14 cellular contexts compared by ENCODE assay signal in genomic region chr4:184237612-184238011, GRCh38. TPM values are rescaled to one million over a fixed set of nuclear protein-coding genes. Genes with fewer than 3 reads are reported as not detected.
DNase-seq lines count a peak whose midpoint lies in the region; ATAC-seq, FAIRE-seq and TF ChIP-seq lines count a peak whose summit lies in the region.
"Had no signal": no experiment of that assay in that cellular context is flagged by ENCODE, and none has a peak within 500 bp of the region (broad histone marks: within the 10 kb centered on the region; RNA-seq: fewer than 3 reads in every experiment).

No MANE protein-coding gene starts in this region.

- 52 to 57% methylated on average over 2 of the region's 2 CpGs for WGBS in pancreas, 2 donors

- BruUV-seq in Calu3 (replicated peaks; lab: Mats Ljungman, UMichigan): no TSS peak

- H3K4me1 ChIP-seq in pancreas: no peaks in the 10 kb centered on the region
- H3K4me1 ChIP-seq: left ventricle myocardium inferior, upper lobe of left lung had no signal

- in situ Hi-C loops in SK-MEL-5 (cut with HindIII; ENCODE audit: low pct_unique_long_range_greater_than_20kb, low sequenced_read_pairs): no loop called here

- H3K36me3 ChIP-seq in pancreas: no peaks in the 10 kb centered on the region
- H3K36me3 ChIP-seq: left ventricle myocardium inferior, ovary, upper lobe of left lung had no signal

- intact Hi-C loops in pancreas (cut with DNase I): no loop called here
- intact Hi-C loops in Calu3 (cut with micrococcal nuclease; ENCODE audit: unreplicated experiment): no loop called here

- DNase-seq in SK-MEL-5 (ENCODE audit: low read depth, low spot score) (peak; percentile 9), pancreas (no peak), Calu3 (no peak)
- DNase-seq in natural killer cell treated with Interleukin-12 subunit alpha and Interleukin-12 subunit beta and Interleukin-15 and Interleukin-18, amount 100 ng/mL, for 72 hours (ENCODE audit: low spot score): no peak
- DNase-seq: KG1, left ventricle myocardium inferior, ovary, upper lobe of left lung had no signal

- no peak overlapping the region for H3K27ac ChIP-seq in pancreas
- H3K27ac ChIP-seq: left ventricle myocardium inferior, ovary, upper lobe of left lung had no signal

- no peaks in the 10 kb centered on the region for H3K36me3 Mint-ChIP-seq in activated naive CD8-positive, alpha-beta T cell
- H3K36me3 Mint-ChIP-seq in natural killer cell treated with Interleukin-12 subunit alpha and Interleukin-12 subunit beta and Interleukin-15 and Interleukin-18, amount 100 ng/mL, for 72 hours: peaks cover 4% of the 10 kb centered on the region
- no peaks in the 10 kb centered on the region for H3K36me3 Mint-ChIP-seq in Calu3 (ENCODE audit: insufficient read depth, unreplicated experiment)

- H3K27me3 ChIP-seq in pancreas: no peaks in the 10 kb centered on the region
- H3K27me3 ChIP-seq: ovary, upper lobe of left lung had no signal

- no peaks in the 10 kb centered on the region for H3K9me3 ChIP-seq in pancreas
- H3K9me3 ChIP-seq: left ventricle myocardium inferior, ovary, upper lobe of left lung had no signal

- CTCF ChIA-PET in Calu3 (lab: Charles Lee): no interaction called here

- peak overlapping the region; percentile 92 for H3K27ac Mint-ChIP-seq in activated naive CD8-positive, alpha-beta T cell
- H3K27ac Mint-ChIP-seq in natural killer cell treated with Interleukin-12 subunit alpha and Interleukin-12 subunit beta and Interleukin-15 and Interleukin-18, amount 100 ng/mL, for 72 hours: peak overlapping the region; percentile 91 to 96
- H3K27ac Mint-ChIP-seq in Calu3 (ENCODE audit: unreplicated experiment): no peak overlapping the region

- H3K4me3 Mint-ChIP-seq in activated naive CD8-positive, alpha-beta T cell: peak overlapping the region; percentile 51
- peak overlapping the region; percentile 68 for H3K4me3 Mint-ChIP-seq in natural killer cell treated with Interleukin-12 subunit alpha and Interleukin-12 subunit beta and Interleukin-15 and Interleukin-18, amount 100 ng/mL, for 72 hours
- H3K4me3 Mint-ChIP-seq in Calu3 (ENCODE audit: low read depth, unreplicated experiment): no peak overlapping the region

- no peak for FAIRE-seq in pancreas (lab: Jason Lieb, UNC)
- FAIRE-seq: colon, GM18507 had no signal

- ATAC-seq in GM19351 (IDR thresholded peaks at IDR 0.05; ENCODE audit: unreplicated experiment): peak; percentile 55
- ATAC-seq in natural killer cell treated with Interleukin-12 subunit alpha and Interleukin-12 subunit beta and Interleukin-15 and Interleukin-18, amount 100 ng/mL, for 72 hours: peak; percentile 94
- no peak for ATAC-seq in pancreas
- no peak for ATAC-seq in GM21528 (IDR thresholded peaks at IDR 0.05; ENCODE audit: low FRiP score, unreplicated experiment)
- ATAC-seq in GM19035 (IDR thresholded peaks at IDR 0.05; ENCODE audit: unreplicated experiment): no peak

- H3K4me1 Mint-ChIP-seq in activated naive CD8-positive, alpha-beta T cell (ENCODE audit: low read depth): peaks cover 27% of the 10 kb centered on the region
- H3K4me1 Mint-ChIP-seq in natural killer cell treated with Interleukin-12 subunit alpha and Interleukin-12 subunit beta and Interleukin-15 and Interleukin-18, amount 100 ng/mL, for 72 hours (ENCODE audit: low read depth in 2 of 2): peaks cover 41 to 43% of the 10 kb centered on the region in 2 donors
- H3K4me1 Mint-ChIP-seq in Calu3 (ENCODE audit: low read depth, unreplicated experiment): no peaks in the 10 kb centered on the region

- peaks cover 6% of the 10 kb centered on the region for H3K9me3 Mint-ChIP-seq in activated naive CD8-positive, alpha-beta T cell (ENCODE audit: low read depth)
- no peaks in the 10 kb centered on the region for H3K9me3 Mint-ChIP-seq in natural killer cell treated with Interleukin-12 subunit alpha and Interleukin-12 subunit beta and Interleukin-15 and Interleukin-18, amount 100 ng/mL, for 72 hours
- H3K9me3 Mint-ChIP-seq in Calu3 (ENCODE audit: low read depth, unreplicated experiment): no peaks in the 10 kb centered on the region

- H3K27me3 Mint-ChIP-seq in activated naive CD8-positive, alpha-beta T cell: no peaks in the 10 kb centered on the region
- no peaks in the 10 kb centered on the region for H3K27me3 Mint-ChIP-seq in natural killer cell treated with Interleukin-12 subunit alpha and Interleukin-12 subunit beta and Interleukin-15 and Interleukin-18, amount 100 ng/mL, for 72 hours
- H3K27me3 Mint-ChIP-seq in Calu3 (ENCODE audit: unreplicated experiment): peaks cover 23% of the 10 kb centered on the region

- no peak overlapping the region for H3K4me3 ChIP-seq in pancreas
- H3K4me3 ChIP-seq: left ventricle myocardium inferior, ovary, upper lobe of left lung had no signal

- TF ChIP-seq CTCF in pancreas (IDR thresholded peaks at IDR 0.05) (no peak), Calu3 (IDR thresholded peaks at IDR 0.05; ENCODE audit: unreplicated experiment) (no peak)

RNA-seq across cellular contexts. Expression of gene ENPP6, which starts 19.9 kb away (rescaled TPM):
- total RNA-seq in SK-MEL-5 (2014; rRNA removed; shearing (Covaris generic)): not detected in 2 replicates
- polyA plus RNA-seq in SK-MEL-5 (2015; cell fraction: cytosol; rRNA removed): not detected in 2 replicates
- not detected in 2 replicates for polyA plus RNA-seq in SK-MEL-5 (2015; cell fraction: nucleus; rRNA removed)
- 1 to 10 TPM; 1.4 to 5.8 TPM for total RNA-seq in natural killer cell treated with Interleukin-12 subunit alpha and Interleukin-12 subunit beta and Interleukin-15 and Interleukin-18, amount 100 ng/mL, for 72 hours
- 1 to 10 TPM in 1 of 6 donors, under 1 TPM in 2, not detected in 3; 0.12 to 1.5 (median 0.24) TPM for total RNA-seq in pancreas
- under 1 TPM; 0.05 to 0.34 TPM for polyA plus RNA-seq in pancreas
- total RNA-seq in Calu3 (2022): not detected in 2 replicates
- total RNA-seq: left ventricle myocardium inferior had no signal

Comparison
In these comparisons a context has a peak if more than half of its experiments do, and no peak if none do; other contexts are left out.
1. ATAC-seq: peak in GM19351 (single experiment) and natural killer cell treated with Interleukin-12 subunit alpha and Interleukin-12 subunit beta and Interleukin-15 and Interleukin-18, amount 100 ng/mL, for 72 hours (2 of 2); none in pancreas (0 of 4), GM21528 (single experiment) and GM19035 (single experiment).